Comparison of ENCODE assay signal across 8 cellular contexts in genomic region chr11:93740802-93741093, GRCh38. TPM values are rescaled to one million over a fixed set of nuclear protein-coding genes. Genes with fewer than 3 reads are reported as not detected.
DNase-seq lines count a peak whose midpoint lies in the region; ATAC-seq, FAIRE-seq and TF ChIP-seq lines count a peak whose summit lies in the region.

No MANE protein-coding gene starts in this region.

- FAIRE-seq in GM18507 (lab: Jason Lieb, UNC): no peak

- peak overlapping the region in 58 of 59 donors; percentile 52 to 96 (median 89) for H3K27ac ChIP-seq in dorsolateral prefrontal cortex

- peaks cover 46% of the 10 kb centered on the region for H3K4me1 Mint-ChIP-seq in activated CD4-positive, alpha-beta T cell treated with anti-CD3 and anti-CD28 coated beads, Interleukin-2, amount 10 ng/mL, durations not matched to agents 24 days and 14 days

- TF ChIP-seq CTCF in dorsolateral prefrontal cortex (IDR thresholded peaks at IDR 0.05 in 54 of 56, conservative IDR thresholded peaks at IDR 0.05 in 2 of 56; ENCODE audit: low read depth in 1 of 56, partially characterized antibody in 56 of 56): peak in 2 of 56 donors; percentile 4 to 10

- H3K27ac Mint-ChIP-seq in activated CD4-positive, alpha-beta T cell treated with anti-CD3 and anti-CD28 coated beads, Interleukin-2, amount 10 ng/mL, durations not matched to agents 24 days and 14 days: peak overlapping the region; percentile 99

- DNase-seq in 8988T (peak; percentile 22), GM18507 (ENCODE audit: extremely low spot score, insufficient read length, low read depth) (peak; percentile 15), NCI-H345 (lab: John Stamatoyannopoulos, UW) (peak; percentile 49), dorsolateral prefrontal cortex (peak in 9 of 10 donors; percentile 32 to 72 (median 60)), medulla oblongata (ENCODE audit: extremely low spot score) (peak; percentile 61)
- peak; percentile 87 for DNase-seq in activated CD4-positive, alpha-beta T cell treated with anti-CD3 and anti-CD28 coated beads, Interleukin-2, amount 10 ng/mL, durations not matched to agents 24 days and 14 days
- DNase-seq in stimulated activated CD8-positive, alpha-beta memory T cell treated with anti-CD3 and anti-CD28 coated beads, Interleukin-2, amount 100 ng/mL, for 48 hours (ENCODE audit: low read depth in 2 of 2): peak; percentile 36 to 41

- H3K36me3 Mint-ChIP-seq in activated CD4-positive, alpha-beta T cell treated with anti-CD3 and anti-CD28 coated beads, Interleukin-2, amount 10 ng/mL, durations not matched to agents 24 days and 14 days (ENCODE audit: low read depth): peaks cover 57% of the 10 kb centered on the region

- no peaks in the 10 kb centered on the region for H3K27me3 ChIP-seq in dorsolateral prefrontal cortex

- H3K27me3 Mint-ChIP-seq in activated CD4-positive, alpha-beta T cell treated with anti-CD3 and anti-CD28 coated beads, Interleukin-2, amount 10 ng/mL, durations not matched to agents 24 days and 14 days: no peaks in the 10 kb centered on the region

- H3K9me3 Mint-ChIP-seq in activated CD4-positive, alpha-beta T cell treated with anti-CD3 and anti-CD28 coated beads, Interleukin-2, amount 10 ng/mL, durations not matched to agents 24 days and 14 days: no peaks in the 10 kb centered on the region

- peak overlapping the region; percentile 42 to 96 (median 84) for H3K4me3 ChIP-seq in dorsolateral prefrontal cortex

- ATAC-seq in HG03095 (IDR thresholded peaks at IDR 0.05; ENCODE audit: unreplicated experiment): peak; percentile 28

- H3K4me3 Mint-ChIP-seq in activated CD4-positive, alpha-beta T cell treated with anti-CD3 and anti-CD28 coated beads, Interleukin-2, amount 10 ng/mL, durations not matched to agents 24 days and 14 days: peak overlapping the region; percentile 100

- intact Hi-C loops in activated CD4-positive, alpha-beta T cell treated with anti-CD3 and anti-CD28 coated beads, Interleukin-2, amount 10 ng/mL, durations not matched to agents 24 days and 14 days (cut with micrococcal nuclease): loop anchor here (1.0 to 5.0 kb wide), 6 partner anchors 44 to 753 kb away; partner anchors contain the start of genes ANKRD49, CEP295, MED17 and MRE11
- intact Hi-C loops in dorsolateral prefrontal cortex (cut with DNase I): loop anchor here (2.0 to 10.0 kb wide), 2 partner anchors 44 to 754 kb away; partner anchors contain the start of genes ANKRD49 (in 2 of the 2), MED17 (in 2 of the 2) and MRE11 (in 2 of the 2)

RNA-seq across cellular contexts. Expression of gene TAF1D, which starts 0.5 kb away (rescaled TPM):
- total RNA-seq in activated CD4-positive, alpha-beta T cell treated with anti-CD3 and anti-CD28 coated beads, Interleukin-2, amount 10 ng/mL, durations not matched to agents 24 days and 14 days: 328 and 342 TPM in 2 replicates
- total RNA-seq in dorsolateral prefrontal cortex: 100 to 1,000 TPM in 109 of 120 experiments, 10 to 100 TPM in 11; 75.7 to 158 (median 117) TPM

RNA-seq across cellular contexts. Expression of gene C11orf54, which starts 0.7 kb away (rescaled TPM):
- 21.6 and 22.2 TPM in 2 replicates for total RNA-seq in activated CD4-positive, alpha-beta T cell treated with anti-CD3 and anti-CD28 coated beads, Interleukin-2, amount 10 ng/mL, durations not matched to agents 24 days and 14 days
- total RNA-seq in dorsolateral prefrontal cortex: 10 to 100 TPM; 23.5 to 54.6 (median 37.3) TPM

RNA-seq across cellular contexts. Expression of gene MED17, which starts 43.3 kb away (rescaled TPM):
- 48.5 and 55.1 TPM in 2 replicates for total RNA-seq in activated CD4-positive, alpha-beta T cell treated with anti-CD3 and anti-CD28 coated beads, Interleukin-2, amount 10 ng/mL, durations not matched to agents 24 days and 14 days
- total RNA-seq in dorsolateral prefrontal cortex: 10 to 100 TPM; 23.9 to 45.0 (median 35.8) TPM

Comparison
In these comparisons a context has a peak if more than half of its experiments do, and no peak if none do; other contexts are left out.
1. Peak in every context shown above with its lines: DNase-seq, ATAC-seq, H3K4me3 ChIP-seq and H3K27ac ChIP-seq.
2. DNase-seq: peak in every context shown above with its lines; median percentile 87 in activated CD4-positive, alpha-beta T cell treated with anti-CD3 and anti-CD28 coated beads, Interleukin-2, amount 10 ng/mL, durations not matched to agents 24 days and 14 days; 61 in medulla oblongata; 60 in dorsolateral prefrontal cortex; 49 in NCI-H345; 38 in stimulated activated CD8-positive, alpha-beta memory T cell treated with anti-CD3 and anti-CD28 coated beads, Interleukin-2, amount 100 ng/mL, for 48 hours; 22 in 8988T; 15 in GM18507.